Comparison of ENCODE assay signal across 21 cellular contexts in the genomic region with DNA sequence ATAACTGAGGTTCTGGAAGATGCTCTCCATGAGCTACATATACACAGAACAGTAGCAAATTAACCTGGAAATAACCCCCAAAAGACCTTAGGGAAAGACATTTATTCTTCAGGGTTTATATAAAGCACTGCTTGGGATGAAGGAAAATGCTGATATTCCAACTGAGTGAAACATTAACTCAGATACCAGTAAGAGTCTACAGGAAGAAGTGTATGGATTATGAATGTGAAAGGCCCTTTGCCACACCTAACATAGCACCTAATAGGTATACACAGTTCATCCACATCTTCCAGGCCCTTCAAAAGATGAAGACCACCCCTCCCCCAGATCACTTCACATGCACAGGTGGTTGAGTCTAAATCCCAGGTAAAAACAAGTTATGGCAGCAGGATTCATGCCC. TPM values are rescaled to one million over a fixed set of nuclear protein-coding genes. Genes with fewer than 3 reads are reported as not detected.
A peak's percentile ranks its signal among the peaks of the same experiment; 100 is the strongest.
DNase-seq lines count a peak whose midpoint lies in the region; ATAC-seq and TF ChIP-seq lines count a peak whose summit lies in the region.
"Had no signal": no experiment of that assay in that cellular context is flagged by ENCODE, and none has a peak within 500 bp of the region (broad histone marks: within the 10 kb centered on the region; RNA-seq: fewer than 3 reads in every experiment).

No MANE protein-coding gene starts in this region.

- no peak overlapping the region for H3K9ac ChIP-seq in PC-3 (ENCODE audit: low read length)

- H3K36me3 ChIP-seq in PC-3 (ENCODE audit: low read depth, low read length) (no peaks in the 10 kb centered on the region), Peyer's patch (no peaks in the 10 kb centered on the region), mucosa of descending colon (ENCODE audit: low read depth) (no peaks in the 10 kb centered on the region), left lung (no peaks in the 10 kb centered on the region)
- H3K36me3 ChIP-seq in naive thymus-derived CD4-positive, alpha-beta T cell (ENCODE audit: control insufficient read depth in 2 of 3, insufficient read depth in 3 of 3, low read length in 3 of 3) = no peaks in the 10 kb centered on the region

- H3K4me1 ChIP-seq in PC-3 (ENCODE audit: insufficient read depth, low read length) (peaks cover 11% of the 10 kb centered on the region), Peyer's patch (no peaks in the 10 kb centered on the region), foreskin keratinocyte (peaks cover 14% of the 10 kb centered on the region), mucosa of descending colon (ENCODE audit: low read depth) (peaks cover 4% of the 10 kb centered on the region), left lung (no peaks in the 10 kb centered on the region)
- no peaks in the 10 kb centered on the region for H3K4me1 ChIP-seq in naive thymus-derived CD4-positive, alpha-beta T cell (ENCODE audit: control insufficient read depth in 2 of 2, insufficient read depth in 2 of 2, low read length in 2 of 2)

- no peak overlapping the region for H2AFZ ChIP-seq in PC-3 (ENCODE audit: low read length)

- no peak for TF ChIP-seq POLR2A in Peyer's patch (IDR thresholded peaks at IDR 0.05)

- H3K27me3 Mint-ChIP-seq in activated T-helper 17 cell treated with anti-CD3 and anti-CD28 coated beads, Interleukin-2, amount 50 U/mL, for 72 hours = peaks cover 31% of the 10 kb centered on the region
- H3K27me3 Mint-ChIP-seq in naive thymus-derived CD4-positive, alpha-beta T cell = peaks cover 16 to 35% (median 33%) of the 10 kb centered on the region in 5 donors

- H3K4me3 Mint-ChIP-seq in activated T-helper 17 cell treated with anti-CD3 and anti-CD28 coated beads, Interleukin-2, amount 50 U/mL, for 72 hours = no peak overlapping the region
- no peak overlapping the region for H3K4me3 Mint-ChIP-seq in naive thymus-derived CD4-positive, alpha-beta T cell
- H3K4me3 Mint-ChIP-seq: CD4-positive, alpha-beta T cell; HFFc6 had no signal

- H3K4me2 ChIP-seq in PC-3 (ENCODE audit: low read length) = no peak overlapping the region

- H3K9me3 Mint-ChIP-seq in activated T-helper 17 cell treated with anti-CD3 and anti-CD28 coated beads, Interleukin-2, amount 50 U/mL, for 72 hours = no peaks in the 10 kb centered on the region
- peaks cover 0 to 11% (median 3%) of the 10 kb centered on the region in 11 donors for H3K9me3 Mint-ChIP-seq in naive thymus-derived CD4-positive, alpha-beta T cell
- H3K9me3 Mint-ChIP-seq: CD4-positive, alpha-beta T cell; HFFc6; IgD-negative memory B cell had no signal

- H3K4me1 Mint-ChIP-seq in activated T-helper 17 cell treated with anti-CD3 and anti-CD28 coated beads, Interleukin-2, amount 50 U/mL, for 72 hours = no peaks in the 10 kb centered on the region
- no peaks in the 10 kb centered on the region for H3K4me1 Mint-ChIP-seq in naive thymus-derived CD4-positive, alpha-beta T cell

- no peaks in the 10 kb centered on the region for H3F3A ChIP-seq in PC-3 (ENCODE audit: low read length, unreplicated experiment)

- no peaks in the 10 kb centered on the region for H4K20me1 ChIP-seq in PC-3 (ENCODE audit: low read length)

- ATAC-seq in PC-3 (no peak), foreskin keratinocyte (no peak), mucosa of descending colon (peak; percentile 84), left lung (no peak)
- ATAC-seq in activated T-helper 17 cell treated with anti-CD3 and anti-CD28 coated beads, Interleukin-2, amount 50 U/mL, for 72 hours (replicated peaks) = no peak
- no peak for ATAC-seq in naive thymus-derived CD4-positive, alpha-beta T cell
- ATAC-seq: GM12878, HCT116 had no signal

- no peaks in the 10 kb centered on the region for H3K79me2 ChIP-seq in PC-3 (ENCODE audit: low read length)

- no peak for TF ChIP-seq CTCF in PC-3 (conservative IDR thresholded peaks at IDR 0.05; ENCODE audit: low read depth, low read length)
- TF ChIP-seq CTCF in Peyer's patch (IDR thresholded peaks at IDR 0.05) = no peak
- no peak for TF ChIP-seq CTCF in foreskin keratinocyte (conservative IDR thresholded peaks at IDR 0.05)
- no peak for TF ChIP-seq CTCF in mucosa of descending colon (IDR thresholded peaks at IDR 0.05)
- TF ChIP-seq CTCF in left lung (IDR thresholded peaks at IDR 0.05) = no peak

- H3K9me2 ChIP-seq in PC-3 (replicated peaks; ENCODE audit: low read length) = no peaks in the 10 kb centered on the region

- H3K27ac Mint-ChIP-seq in activated T-helper 17 cell treated with anti-CD3 and anti-CD28 coated beads, Interleukin-2, amount 50 U/mL, for 72 hours = no peak overlapping the region
- no peak overlapping the region for H3K27ac Mint-ChIP-seq in naive thymus-derived CD4-positive, alpha-beta T cell
- H3K27ac Mint-ChIP-seq: CD4-positive, alpha-beta T cell; HFFc6 had no signal

- 0 out of 2 replicates have a peak overlapping the region, but pooled peaks have one; percentile 13 for H3K27ac ChIP-seq in PC-3 (ENCODE audit: low read length)
- peak overlapping the region in 3 of 4 donors; percentile 9 to 80 (median 54) for H3K27ac ChIP-seq in Peyer's patch
- peak overlapping the region; percentile 17 for H3K27ac ChIP-seq in foreskin keratinocyte
- no peak overlapping the region for H3K27ac ChIP-seq in naive thymus-derived CD4-positive, alpha-beta T cell (ENCODE audit: low read depth, low read length)
- H3K27ac ChIP-seq in left lung = no peak overlapping the region
- H3K27ac ChIP-seq: C4-2B had no signal

- no peaks in the 10 kb centered on the region for H3K36me3 Mint-ChIP-seq in activated T-helper 17 cell treated with anti-CD3 and anti-CD28 coated beads, Interleukin-2, amount 50 U/mL, for 72 hours (ENCODE audit: low read depth)
- H3K36me3 Mint-ChIP-seq in naive thymus-derived CD4-positive, alpha-beta T cell = no peaks in the 10 kb centered on the region

- H3K27me3 ChIP-seq in PC-3 (ENCODE audit: low read length) = no peaks in the 10 kb centered on the region
- no peaks in the 10 kb centered on the region for H3K27me3 ChIP-seq in Peyer's patch
- H3K27me3 ChIP-seq in foreskin keratinocyte = peaks cover 39% of the 10 kb centered on the region
- no peaks in the 10 kb centered on the region for H3K27me3 ChIP-seq in naive thymus-derived CD4-positive, alpha-beta T cell (ENCODE audit: control insufficient read depth in 2 of 2, insufficient read depth in 2 of 2, low read length in 2 of 2)
- no peaks in the 10 kb centered on the region for H3K27me3 ChIP-seq in left lung

- intact Hi-C loops in PC-3 (cut with micrococcal nuclease) (no loop called here), mucosa of descending colon (cut with DNase I, micrococcal nuclease) (no loop called here), left lung (cut with DNase I) (no loop called here)
- intact Hi-C loops in naive thymus-derived CD4-positive, alpha-beta T cell (cut with micrococcal nuclease) = no loop called here

- POLR2A ChIA-PET in PC-3 (lab: Charles Lee; ENCODE audit: unreplicated experiment) = no interaction called here
- POLR2A ChIA-PET in naive thymus-derived CD4-positive, alpha-beta T cell (lab: Charles Lee) = no interaction called here

- CTCF ChIA-PET in PC-3 (lab: Charles Lee) = no interaction called here
- CTCF ChIA-PET in naive thymus-derived CD4-positive, alpha-beta T cell (lab: Charles Lee) = no interaction called here

- no peak for DNase-seq in PC-3
- no peak for DNase-seq in Peyer's patch
- no peak for DNase-seq in foreskin keratinocyte
- no peak for DNase-seq in mucosa of descending colon
- DNase-seq in naive thymus-derived CD4-positive, alpha-beta T cell = no peak
- DNase-seq in left lung = no peak
- no peak for DNase-seq in cerebellar nuclear complex (lab: John Stamatoyannopoulos, UW)
- DNase-seq: AML-193; Caco-2; CD4-positive, alpha-beta T cell; DND-41; EL; GOT3; H7; HFFc6 had no signal

- H3K4me3 ChIP-seq in PC-3 (ENCODE audit: low read length) = no peak overlapping the region
- H3K4me3 ChIP-seq in Peyer's patch = no peak overlapping the region
- H3K4me3 ChIP-seq in mucosa of descending colon = no peak overlapping the region
- no peak overlapping the region for H3K4me3 ChIP-seq in naive thymus-derived CD4-positive, alpha-beta T cell (ENCODE audit: low read length)
- H3K4me3 ChIP-seq in left lung = no peak overlapping the region
- H3K4me3 ChIP-seq: GM12878 had no signal

- H3K9me3 ChIP-seq in PC-3 (ENCODE audit: low read length) = no peaks in the 10 kb centered on the region
- H3K9me3 ChIP-seq in Peyer's patch = no peaks in the 10 kb centered on the region
- H3K9me3 ChIP-seq in mucosa of descending colon = no peaks in the 10 kb centered on the region
- no peaks in the 10 kb centered on the region for H3K9me3 ChIP-seq in naive thymus-derived CD4-positive, alpha-beta T cell (ENCODE audit: control insufficient read depth in 2 of 3, low read length in 3 of 3)
- H3K9me3 ChIP-seq in left lung = no peaks in the 10 kb centered on the region
- H3K9me3 ChIP-seq: Caco-2 had no signal

- no TSS peak for BruUV-seq in PC-3 (replicated peaks; lab: Mats Ljungman, UMichigan)

RNA-seq across cellular contexts. Expression of gene MYO5B, which starts 50.4 kb away (rescaled TPM):
- total RNA-seq in PC-3 (2014; rRNA removed) (10.4 and 10.7 TPM in 2 replicates), Peyer's patch (100 to 1,000 TPM; 105 to 213 (median 183) TPM), foreskin keratinocyte (6.8 and 8.4 TPM in 2 replicates), mucosa of descending colon (100 to 1,000 TPM in 2 of 3 donors, 10 to 100 TPM in 1; 52.7 to 179 (median 120) TPM), left lung (10 to 100 TPM; 23.8 to 25.5 TPM)
- 4.7 and 5.3 TPM in 2 replicates for polyA plus RNA-seq in foreskin keratinocyte
- under 1 TPM in 1 of 2 donors, not detected in 1; 0.29 TPM for total RNA-seq in activated T-helper 17 cell treated with anti-CD3 and anti-CD28 coated beads, Interleukin-2, amount 50 U/mL, for 72 hours
- not detected for total RNA-seq in naive thymus-derived CD4-positive, alpha-beta T cell
- polyA plus RNA-seq in naive thymus-derived CD4-positive, alpha-beta T cell = under 1 TPM; 0.02 to 0.04 TPM
- total RNA-seq: CD4-positive, alpha-beta T cell; G401 had no signal

Comparison
In these comparisons a context has a peak if more than half of its experiments do, and no peak if none do; other contexts are left out.
1. H3K27ac ChIP-seq: peak in PC-3 (single experiment), Peyer's patch (3 of 4) and foreskin keratinocyte (single experiment); none in naive thymus-derived CD4-positive, alpha-beta T cell (single experiment) and left lung (0 of 2).